1 cellular context compared by ENCODE assay signal in genomic region chr19:18478545-18479311, GRCh38.
TF ChIP-seq lines count a peak whose summit lies in the region.

No MANE protein-coding gene starts in this region.

TF ChIP-seq in H1, 55 proteins besides CTCF, POLR2A, EP300 and RAD21:
- TF ChIP-seq SP2 (IDR thresholded peaks at IDR 0.05; ENCODE audit: low read length) (no peak), CEBPB (IDR thresholded peaks at IDR 0.05; ENCODE audit: low read depth, low read length) (peak; percentile 51; the same call in 1 of the 2 replicates)
